In the genomic region with DNA sequence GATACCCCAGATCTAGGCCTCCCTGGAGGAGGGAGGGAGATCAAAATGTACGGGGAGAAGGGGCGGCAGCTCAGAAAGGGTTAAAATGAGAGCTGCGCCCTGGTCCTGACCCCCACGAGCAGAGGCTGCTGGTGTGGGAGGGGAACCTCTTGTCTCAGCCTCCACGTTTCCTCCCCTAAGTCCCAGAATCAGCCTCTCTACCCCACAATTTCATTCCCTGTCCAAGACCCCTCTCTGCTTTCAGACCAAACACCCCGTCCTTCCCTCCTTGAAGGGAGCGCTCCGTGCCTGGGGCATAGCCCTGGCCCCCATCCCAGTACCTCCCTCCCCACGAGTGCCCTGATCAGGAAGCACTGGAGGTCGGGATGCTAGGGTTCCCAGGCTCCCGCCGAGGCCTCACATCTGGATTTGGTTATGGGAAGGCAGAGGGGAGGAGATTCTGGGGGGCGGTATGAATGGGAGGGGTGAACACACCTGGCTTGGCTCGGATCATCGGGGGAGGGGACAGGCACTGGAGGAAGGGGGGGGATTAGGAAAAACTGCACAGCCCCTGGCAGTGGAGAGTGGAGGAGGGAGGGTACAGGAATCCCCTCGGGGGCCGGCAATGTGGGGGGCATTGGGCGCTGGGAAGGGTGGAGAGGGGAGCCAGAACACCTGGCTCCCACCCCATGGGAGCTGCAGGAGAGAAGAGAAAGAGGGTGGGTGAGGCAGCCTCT, we compare ENCODE assay signal across 13 cellular contexts. TPM values are rescaled to one million over a fixed set of nuclear protein-coding genes. Genes with fewer than 3 reads are reported as not detected.
DNase-seq lines count a peak whose midpoint lies in the region; ATAC-seq and TF ChIP-seq lines count a peak whose summit lies in the region.
"Had no signal": no experiment of that assay in that cellular context is flagged by ENCODE, and none has a peak within 500 bp of the region (broad histone marks: within the 10 kb centered on the region; RNA-seq: fewer than 3 reads in every experiment).

No MANE protein-coding gene starts in this region.

- peak overlapping the region; percentile 87 for H3K4me3 Mint-ChIP-seq in chondrocyte (ENCODE audit: unreplicated experiment)
- H3K4me3 Mint-ChIP-seq: activated CD4-positive, alpha-beta memory T cell treated with anti-CD3 and anti-CD28 coated beads for 36 hours had no signal

- WGBS in lower leg skin, 2 donors: 17 to 22% methylated on average over 18 of the region's 18 CpGs

- peaks cover 15 to 36% (median 27%) of the 10 kb centered on the region in 5 donors for H3K27me3 ChIP-seq in subcutaneous abdominal adipose tissue (ENCODE audit: control insufficient read depth in 5 of 5, insufficient read depth in 4 of 5, low read length in 5 of 5)

- peak overlapping the region in 1 of 5 donors; percentile 76 for H3K9ac ChIP-seq in subcutaneous abdominal adipose tissue (ENCODE audit: low read length in 5 of 5)

- no peak for TF ChIP-seq CTCF in HFF-Myc (IDR thresholded peaks at IDR 0.05; ENCODE audit: low read depth, low read length, missing control alignments)
- TF ChIP-seq CTCF in chondrocyte (IDR thresholded peaks at IDR 0.05): no peak
- TF ChIP-seq CTCF in lower leg skin (IDR thresholded peaks at IDR 0.05): no peak

- no peaks in the 10 kb centered on the region for H3K9me3 Mint-ChIP-seq in chondrocyte (ENCODE audit: low read depth)
- H3K9me3 Mint-ChIP-seq: activated CD4-positive, alpha-beta memory T cell treated with anti-CD3 and anti-CD28 coated beads for 36 hours had no signal

- peaks cover 0 to 42% (median 28%) of the 10 kb centered on the region in 5 donors for H3K4me1 ChIP-seq in subcutaneous abdominal adipose tissue (ENCODE audit: control insufficient read depth in 5 of 5, insufficient read depth in 5 of 5, low read length in 5 of 5)

- no peak overlapping the region for H3K27ac ChIP-seq in subcutaneous abdominal adipose tissue (ENCODE audit: low read depth, low read length)

- H3K27ac Mint-ChIP-seq in chondrocyte (ENCODE audit: unreplicated experiment): no peak overlapping the region
- H3K27ac Mint-ChIP-seq: activated CD4-positive, alpha-beta memory T cell treated with anti-CD3 and anti-CD28 coated beads for 36 hours had no signal

- ATAC-seq in GM18502 (IDR thresholded peaks at IDR 0.05; ENCODE audit: poor library complexity, unreplicated experiment): no peak

- no peaks in the 10 kb centered on the region for H3K27me3 Mint-ChIP-seq in chondrocyte (ENCODE audit: low read depth)

- H3K36me3 Mint-ChIP-seq in chondrocyte (ENCODE audit: low read depth): peaks cover 19% of the 10 kb centered on the region

- no peak for TF ChIP-seq POLR2A in lower leg skin (IDR thresholded peaks at IDR 0.05)

- H3K4me3 ChIP-seq in HFF-Myc (replicated peaks; ENCODE audit: low read depth, low read length) (peak overlapping the region; percentile 94), lower leg skin (ENCODE audit: low read depth, poor library complexity, severe bottlenecking) (peak overlapping the region; percentile 59), subcutaneous abdominal adipose tissue (ENCODE audit: low read depth in 1 of 5, low read length in 5 of 5) (peak overlapping the region in 4 of 5 donors; percentile 71 to 76 (median 76))

- H3K4me1 Mint-ChIP-seq in chondrocyte (ENCODE audit: low read depth): peaks cover 31% of the 10 kb centered on the region

- DNase-seq in HFF-Myc (ENCODE audit: extremely low read depth, low read depth) (no peak), chondrocyte (ENCODE audit: low spot score) (no peak), lower leg skin (ENCODE audit: low spot score in 2 of 2) (no peak), OCI-M1 (lab: John Stamatoyannopoulos, UW) (no peak), amniotic stem cell (lab: John Stamatoyannopoulos, UW) (no peak), COLO829 (ENCODE audit: low spot score) (no peak)
- DNase-seq: activated CD4-positive, alpha-beta memory T cell treated with anti-CD3 and anti-CD28 coated beads for 36 hours; EL; head of caudate nucleus; NCI-H2029; RPMI8226 had no signal

- H3K9me3 ChIP-seq in subcutaneous abdominal adipose tissue (ENCODE audit: control insufficient read depth in 5 of 5, low read length in 5 of 5): no peaks in the 10 kb centered on the region

- intact Hi-C loops in lower leg skin (cut with DNase I; ENCODE audit: low total_unique reads): no loop called here

- H3K36me3 ChIP-seq in subcutaneous abdominal adipose tissue (ENCODE audit: control insufficient read depth in 5 of 5, insufficient read depth in 5 of 5, low read length in 5 of 5): peaks cover 0 to 34% (median 28%) of the 10 kb centered on the region in 5 donors

RNA-seq across cellular contexts. Expression of a gene that starts 2.7 kb away (rescaled TPM):
- total RNA-seq in chondrocyte (56.6 to 60.7 TPM (median 59.5 TPM) in 3 replicates), lower leg skin (10 to 100 TPM; 51.1 to 72.2 (median 60.9) TPM)

RNA-seq across cellular contexts. Expression of a gene that starts 27.9 kb away (rescaled TPM):
- total RNA-seq in chondrocyte (23.5 to 26.6 TPM (median 26.0 TPM) in 3 replicates), lower leg skin (10 to 100 TPM; 14.0 to 32.9 (median 21.8) TPM)

RNA-seq across cellular contexts. Expression of a gene that starts 42.5 kb away (rescaled TPM):
- total RNA-seq in chondrocyte (91.6 to 104 TPM (median 98.4 TPM) in 3 replicates), lower leg skin (10 to 100 TPM; 71.8 to 88.7 (median 81.0) TPM)

RNA-seq across cellular contexts. Expression of a gene that starts 50.2 kb away (rescaled TPM):
- total RNA-seq in chondrocyte (104 to 138 TPM (median 105 TPM) in 3 replicates), lower leg skin (100 to 1,000 TPM in 2 of 4 donors, 10 to 100 TPM in 2; 73.3 to 129 (median 107) TPM)
